Comparison of ENCODE assay signal across 1 cellular context in genomic region chr1:214707306-214708087, GRCh38.
TF ChIP-seq lines count a peak whose summit lies in the region.

No MANE protein-coding gene starts in this region.

TF ChIP-seq in SK-N-SH treated with all-trans-retinoic acid at 6 μM for 48 hours, 23 proteins besides CTCF, POLR2A, EP300 and RAD21:
- TF ChIP-seq CSRNP3 (CRISPR knock-in tag; IDR thresholded peaks at IDR 0.05) = no peak
- no peak for TF ChIP-seq OSR1 (CRISPR knock-in tag; IDR thresholded peaks at IDR 0.05)
- no peak for TF ChIP-seq SNAI2 (CRISPR knock-in tag; IDR thresholded peaks at IDR 0.05)
- TF ChIP-seq ZNF8 (CRISPR knock-in tag; IDR thresholded peaks at IDR 0.05) = no peak
- TF ChIP-seq ESRRG (CRISPR knock-in tag; IDR thresholded peaks at IDR 0.05) = no peak
- no peak for TF ChIP-seq BACH2 (CRISPR knock-in tag; IDR thresholded peaks at IDR 0.05; ENCODE audit: borderline replicate concordance)
